ENCODE assay signal across 1 cellular context in genomic region chr20:3258429-3258828, GRCh38.
TF ChIP-seq lines count a peak whose summit lies in the region.

No MANE protein-coding gene starts in this region.

TF ChIP-seq in K562, 482 proteins besides CTCF, POLR2A, EP300 and RAD21 (continued from another document):
- TF ChIP-seq NFYB (IDR thresholded peaks at IDR 0.05; ENCODE audit: extremely low read depth, insufficient read length), result peak; percentile 5
- TF ChIP-seq U2AF2 (optimal IDR thresholded peaks at IDR 0.05; ENCODE audit: low read depth, low read length), result no peak
- no peak for TF ChIP-seq TAL1 (IDR thresholded peaks at IDR 0.05)
- no peak for TF ChIP-seq ZNF778 (CRISPR knock-in tag; IDR thresholded peaks at IDR 0.05)
